11 cellular contexts compared by ENCODE assay signal in the genomic region with DNA sequence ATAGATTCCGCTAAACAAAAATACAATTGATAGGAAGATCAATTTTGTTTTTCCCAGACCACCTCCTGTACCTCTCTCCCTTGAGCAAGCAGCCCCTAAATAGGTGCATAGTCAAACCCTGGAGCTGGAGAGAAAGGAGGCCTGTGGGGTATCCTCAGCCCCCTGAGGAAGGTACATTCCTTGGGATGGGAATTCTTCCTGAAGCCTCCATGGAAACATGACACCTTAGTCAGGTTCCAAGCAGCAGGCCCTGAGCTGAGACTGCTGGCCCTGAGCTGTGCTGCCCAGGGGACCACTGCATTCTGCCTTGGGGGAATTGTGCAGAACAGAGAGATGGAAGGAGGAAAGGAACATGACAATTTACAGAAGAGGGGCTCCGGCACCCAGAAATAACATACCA. TPM values are rescaled to one million over a fixed set of nuclear protein-coding genes. Genes with fewer than 3 reads are reported as not detected.
A peak's percentile ranks its signal among the peaks of the same experiment; 100 is the strongest.
DNase-seq lines count a peak whose midpoint lies in the region; ATAC-seq and TF ChIP-seq lines count a peak whose summit lies in the region.
"Had no signal": no experiment of that assay in that cellular context is flagged by ENCODE, and none has a peak within 500 bp of the region (broad histone marks: within the 10 kb centered on the region; RNA-seq: fewer than 3 reads in every experiment).

No MANE protein-coding gene starts in this region.

- peaks cover 47% of the 10 kb centered on the region for H3K4me1 Mint-ChIP-seq in activated T-helper 17 cell treated with anti-CD3 and anti-CD28 coated beads, Interleukin-2, amount 50 U/mL, for 72 hours

- DNase-seq in H7: peak; percentile 82
- no peak for DNase-seq in lower lobe of right lung
- DNase-seq in hypothalamus (lab: John Stamatoyannopoulos, UW): no peak
- no peak for DNase-seq in SJCRH30

- H3K36me3 ChIP-seq in BLaER1 treated with 17β-estradiol and CSF1 and Interleukin-3, amounts not matched to agents 10 nM and 100 nM: peaks cover 36 to 88% (median 73%) of the 10 kb centered on the region in 11 experiments
- H3K36me3 ChIP-seq in H7 (replicated peaks; ENCODE audit: control insufficient read depth, insufficient read depth, low read length): no peaks in the 10 kb centered on the region
- H3K36me3 ChIP-seq in lower lobe of right lung: peaks cover 27% of the 10 kb centered on the region
- peaks cover 3% of the 10 kb centered on the region; the same call in 1 of the 2 replicates for H3K36me3 ChIP-seq in SJCRH30

- H3K9ac ChIP-seq in BLaER1 treated with 17β-estradiol and CSF1 and Interleukin-3, amounts not matched to agents 10 nM and 100 nM: peak overlapping the region; percentile 54 to 100 (median 66); a peak in 20 of 22 replicates

- no peaks in the 10 kb centered on the region for H3K27me3 ChIP-seq in BLaER1 treated with 17β-estradiol and CSF1 and Interleukin-3, amounts not matched to agents 10 nM and 100 nM
- H3K27me3 ChIP-seq in H7 (ENCODE audit: control insufficient read depth, insufficient read depth, low read length): no peaks in the 10 kb centered on the region
- no peaks in the 10 kb centered on the region for H3K27me3 ChIP-seq in lower lobe of right lung (ENCODE audit: low read depth)
- H3K27me3 ChIP-seq in SJCRH30: no peaks in the 10 kb centered on the region

- peak overlapping the region in 8 of 10 experiments; percentile 10 to 84 (median 38); a peak in 13 of 20 replicates for H3K4me3 ChIP-seq in BLaER1 treated with 17β-estradiol and CSF1 and Interleukin-3, amounts not matched to agents 10 nM and 100 nM
- H3K4me3 ChIP-seq in H7 (ENCODE audit: insufficient read depth, low read depth, low read length) (no peak overlapping the region), lower lobe of right lung (no peak overlapping the region), SJCRH30 (no peak overlapping the region)

- H3K9me3 Mint-ChIP-seq in activated T-helper 17 cell treated with anti-CD3 and anti-CD28 coated beads, Interleukin-2, amount 50 U/mL, for 72 hours: no peaks in the 10 kb centered on the region

- peaks cover 99% of the 10 kb centered on the region for H3K36me3 Mint-ChIP-seq in activated T-helper 17 cell treated with anti-CD3 and anti-CD28 coated beads, Interleukin-2, amount 50 U/mL, for 72 hours (ENCODE audit: low read depth)

- intact Hi-C loops in lower lobe of right lung (cut with DNase I): no loop called here

- H3K9me3 ChIP-seq in BLaER1 treated with 17β-estradiol and CSF1 and Interleukin-3, amounts not matched to agents 10 nM and 100 nM (replicated peaks in 1 of 11): no peaks in the 10 kb centered on the region
- no peaks in the 10 kb centered on the region for H3K9me3 ChIP-seq in lower lobe of right lung
- H3K9me3 ChIP-seq in SJCRH30 (replicated peaks): no peaks in the 10 kb centered on the region

- H4K20me1 ChIP-seq in BLaER1 treated with 17β-estradiol and CSF1 and Interleukin-3, amounts not matched to agents 10 nM and 100 nM: peaks cover 89 to 98% (median 97%) of the 10 kb centered on the region in 11 experiments

- peak overlapping the region in 10 of 11 experiments; percentile 11 to 98 (median 30); a peak in 10 of 22 replicates for H3K27ac ChIP-seq in BLaER1 treated with 17β-estradiol and CSF1 and Interleukin-3, amounts not matched to agents 10 nM and 100 nM
- H3K27ac ChIP-seq in lower lobe of right lung: peak overlapping the region; percentile 1
- H3K27ac ChIP-seq in SJCRH30: no peak overlapping the region

- H3K27ac Mint-ChIP-seq in activated T-helper 17 cell treated with anti-CD3 and anti-CD28 coated beads, Interleukin-2, amount 50 U/mL, for 72 hours: peak overlapping the region; percentile 84

- peaks cover 79 to 88% (median 83%) of the 10 kb centered on the region in 10 experiments for H3K4me1 ChIP-seq in BLaER1 treated with 17β-estradiol and CSF1 and Interleukin-3, amounts not matched to agents 10 nM and 100 nM
- H3K4me1 ChIP-seq in lower lobe of right lung (peaks cover 94% of the 10 kb centered on the region), SJCRH30 (no peaks in the 10 kb centered on the region)

- TF ChIP-seq CTCF in lower lobe of right lung (IDR thresholded peaks at IDR 0.05): no peak

- H3K4me2 ChIP-seq in BLaER1 treated with 17β-estradiol and CSF1 and Interleukin-3, amounts not matched to agents 10 nM and 100 nM: peak overlapping the region; percentile 90 to 100 (median 96)

- peak overlapping the region; percentile 98 for H3K4me3 Mint-ChIP-seq in activated T-helper 17 cell treated with anti-CD3 and anti-CD28 coated beads, Interleukin-2, amount 50 U/mL, for 72 hours

- no peak for ATAC-seq in activated T-helper 17 cell treated with anti-CD3 and anti-CD28 coated beads, Interleukin-2, amount 50 U/mL, for 72 hours (replicated peaks)
- ATAC-seq in lower lobe of right lung: no peak
- no peak for ATAC-seq in HG02610 (IDR thresholded peaks at IDR 0.05; ENCODE audit: unreplicated experiment)
- ATAC-seq in GM21737 (IDR thresholded peaks at IDR 0.05; ENCODE audit: unreplicated experiment): no peak

- H3K27me3 Mint-ChIP-seq in activated T-helper 17 cell treated with anti-CD3 and anti-CD28 coated beads, Interleukin-2, amount 50 U/mL, for 72 hours: no peaks in the 10 kb centered on the region

RNA-seq across cellular contexts. Expression of a gene that starts 7.4 kb away (rescaled TPM):
- total RNA-seq in H7 (2014; rRNA removed; shearing (Covaris generic)): 328 and 342 TPM in 2 replicates
- total RNA-seq in activated T-helper 17 cell treated with anti-CD3 and anti-CD28 coated beads, Interleukin-2, amount 50 U/mL, for 72 hours: 100 to 1,000 TPM; 306 to 483 TPM
- 173 TPM for total RNA-seq in lower lobe of right lung
- 63.2 and 64.7 TPM in 2 replicates for total RNA-seq in SJCRH30 (2014; rRNA removed; shearing (Covaris generic))

RNA-seq across cellular contexts. Expression of a gene that starts 30.2 kb away (rescaled TPM):
- total RNA-seq in H7 (2014; rRNA removed; shearing (Covaris generic)): not detected in 2 replicates
- total RNA-seq in activated T-helper 17 cell treated with anti-CD3 and anti-CD28 coated beads, Interleukin-2, amount 50 U/mL, for 72 hours: not detected
- total RNA-seq in lower lobe of right lung: not detected
- not detected in 2 replicates for total RNA-seq in SJCRH30 (2014; rRNA removed; shearing (Covaris generic))
- total RNA-seq: Daoy; HT-29; T-helper 1 cell treated with Interleukin-12 subunit alpha and Interleukin-12 subunit beta and Interleukin-4 antibody, amounts not matched to agents 30 ng/mL and 1 ng/mL, for 36 hours had no signal

RNA-seq across cellular contexts. Expression of a gene that starts 35.3 kb away (rescaled TPM):
- total RNA-seq in H7 (2014; rRNA removed; shearing (Covaris generic)): 2.7 and 4.9 TPM in 2 replicates
- total RNA-seq in activated T-helper 17 cell treated with anti-CD3 and anti-CD28 coated beads, Interleukin-2, amount 50 U/mL, for 72 hours: 1 to 10 TPM; 2.5 to 2.9 TPM
- 5.0 TPM for total RNA-seq in lower lobe of right lung
- 0.18 and 0.38 TPM in 2 replicates for total RNA-seq in SJCRH30 (2014; rRNA removed; shearing (Covaris generic))

Comparison
In these comparisons a context has a peak if more than half of its experiments do, and no peak if none do; other contexts are left out.
1. H3K4me3 ChIP-seq: peak in BLaER1 treated with 17β-estradiol and CSF1 and Interleukin-3, amounts not matched to agents 10 nM and 100 nM (8 of 10); none in H7 (single experiment), lower lobe of right lung (single experiment) and SJCRH30 (single experiment).